10 cellular contexts compared by ENCODE assay signal in the genomic region with DNA sequence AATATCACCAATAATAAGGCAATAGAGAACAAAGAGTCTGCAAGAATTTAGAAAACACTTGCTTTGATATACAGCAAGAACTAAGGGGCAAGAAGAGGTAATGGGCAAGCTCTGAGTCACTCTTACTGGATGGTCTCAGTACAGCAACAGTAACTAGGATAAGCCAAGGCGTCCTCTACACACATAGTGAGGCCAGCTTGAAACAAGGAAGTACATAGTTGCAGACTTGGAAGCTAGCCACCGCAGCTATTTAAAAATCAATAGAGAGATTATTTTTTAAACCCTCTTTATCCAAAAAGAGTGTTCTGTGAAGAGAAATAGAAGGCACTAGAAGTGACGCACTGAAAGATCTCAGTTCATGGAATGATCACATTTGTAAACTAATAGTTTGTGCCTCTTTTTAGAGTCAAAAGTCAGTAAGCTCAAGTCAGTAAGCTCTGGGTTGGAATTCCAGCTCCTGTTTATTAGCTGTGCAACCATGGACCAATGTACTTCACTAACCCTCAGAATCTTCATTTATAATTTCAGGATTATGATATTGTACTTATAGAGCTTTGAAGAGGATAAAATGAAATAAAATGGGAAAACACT.
DNase-seq lines count a peak whose midpoint lies in the region; ATAC-seq and TF ChIP-seq lines count a peak whose summit lies in the region.
"Had no signal": no experiment of that assay in that cellular context is flagged by ENCODE, and none has a peak within 500 bp of the region (broad histone marks: within the 10 kb centered on the region; RNA-seq: fewer than 3 reads in every experiment).

No MANE protein-coding gene starts in this region.

- H3K9ac ChIP-seq in mesendoderm (ENCODE audit: low read length): no peak overlapping the region

- H3K9me3 ChIP-seq in sigmoid colon: no peaks in the 10 kb centered on the region

- H2BK15ac ChIP-seq in mesendoderm (replicated peaks; ENCODE audit: low read depth): no peak overlapping the region

- H2BK120ac ChIP-seq in mesendoderm (ENCODE audit: low read depth, low read length): no peak overlapping the region

- H2AK5ac ChIP-seq in mesendoderm (ENCODE audit: low read length): no peak overlapping the region

- no peak overlapping the region for H4K8ac ChIP-seq in mesendoderm (ENCODE audit: low read depth, low read length)

- H3K27ac ChIP-seq in sigmoid colon (peak overlapping the region in 2 of 4 donors; percentile 33 to 42), mesendoderm (ENCODE audit: low read depth, low read length) (no peak overlapping the region)

- CTCF ChIA-PET in activated CD8-positive, alpha-beta T cell treated with anti-CD3 and anti-CD28 coated beads for 36 hours (lab: Charles Lee): interaction anchor here (1.2 to 2.5 kb wide), 3 partner anchors 17 to 20 kb away, joined by 3 to 9 read pairs (median 3); no protein-coding TSS in a partner anchor

- no peak overlapping the region for H3K56ac ChIP-seq in mesendoderm (ENCODE audit: low read length)

- H3K4me3 Mint-ChIP-seq in IgD-negative memory B cell: no peak overlapping the region
- no peak overlapping the region for H3K4me3 Mint-ChIP-seq in activated CD8-positive, alpha-beta T cell treated with anti-CD3 and anti-CD28 coated beads for 36 hours
- H3K4me3 Mint-ChIP-seq: activated naive CD4-positive, alpha-beta T cell treated with anti-CD3 and anti-CD28 coated beads for 36 hours had no signal

- DNase-seq in RPMI8226 (peak; percentile 14), foreskin melanocyte (peak; percentile 49), sigmoid colon (peak; percentile 77), mesendoderm (no peak), T-helper 1 cell (no peak)
- no peak for DNase-seq in activated CD8-positive, alpha-beta T cell treated with anti-CD3 and anti-CD28 coated beads for 36 hours
- DNase-seq: activated naive CD4-positive, alpha-beta T cell treated with anti-CD3 and anti-CD28 coated beads for 36 hours; NCI-H774 had no signal

- no peaks in the 10 kb centered on the region for H3K27me3 Mint-ChIP-seq in IgD-negative memory B cell
- no peaks in the 10 kb centered on the region for H3K27me3 Mint-ChIP-seq in activated CD8-positive, alpha-beta T cell treated with anti-CD3 and anti-CD28 coated beads for 36 hours

- no peaks in the 10 kb centered on the region for H3K36me3 ChIP-seq in sigmoid colon
- no peaks in the 10 kb centered on the region for H3K36me3 ChIP-seq in mesendoderm (ENCODE audit: control insufficient read depth, insufficient read depth, low read length)

- peak overlapping the region in 2 of 3 donors; percentile 4 to 19 for H3K27ac Mint-ChIP-seq in IgD-negative memory B cell
- H3K27ac Mint-ChIP-seq in activated CD8-positive, alpha-beta T cell treated with anti-CD3 and anti-CD28 coated beads for 36 hours: no peak overlapping the region
- H3K27ac Mint-ChIP-seq: activated naive CD4-positive, alpha-beta T cell treated with anti-CD3 and anti-CD28 coated beads for 36 hours had no signal

- no peak for TF ChIP-seq CTCF in sigmoid colon (IDR thresholded peaks at IDR 0.05)
- no peak for TF ChIP-seq CTCF in activated CD8-positive, alpha-beta T cell treated with anti-CD3 and anti-CD28 coated beads for 36 hours (IDR thresholded peaks at IDR 0.05)

- POLR2A ChIA-PET in activated CD8-positive, alpha-beta T cell treated with anti-CD3 and anti-CD28 coated beads for 36 hours (lab: Charles Lee): no interaction called here

- no peak for TF ChIP-seq EP300 in sigmoid colon (IDR thresholded peaks at IDR 0.05)

- no peak overlapping the region for H2BK5ac ChIP-seq in mesendoderm (ENCODE audit: low read length)

- intact Hi-C loops in sigmoid colon (cut with DNase I): no loop called here
- intact Hi-C loops in activated CD8-positive, alpha-beta T cell treated with anti-CD3 and anti-CD28 coated beads for 36 hours (cut with micrococcal nuclease): no loop called here

- H3K4ac ChIP-seq in mesendoderm (ENCODE audit: low read depth, low read length): no peak overlapping the region

- H3K23ac ChIP-seq in mesendoderm (ENCODE audit: low read length): no peak overlapping the region

- H3K18ac ChIP-seq in mesendoderm (ENCODE audit: low read length): no peak overlapping the region

- H3K36me3 Mint-ChIP-seq in IgD-negative memory B cell: peaks cover 4% of the 10 kb centered on the region
- H3K36me3 Mint-ChIP-seq in activated CD8-positive, alpha-beta T cell treated with anti-CD3 and anti-CD28 coated beads for 36 hours (ENCODE audit: low read depth): peaks cover 12% of the 10 kb centered on the region

- no peak for ATAC-seq in activated CD8-positive, alpha-beta T cell treated with anti-CD3 and anti-CD28 coated beads for 36 hours
- ATAC-seq in HG03565 (IDR thresholded peaks at IDR 0.05; ENCODE audit: unreplicated experiment): no peak

- no peaks in the 10 kb centered on the region for H3K27me3 ChIP-seq in sigmoid colon
- no peaks in the 10 kb centered on the region for H3K27me3 ChIP-seq in mesendoderm (ENCODE audit: insufficient read depth, low read length, poor library complexity)

- peaks cover 25 to 37% (median 32%) of the 10 kb centered on the region in 3 donors for H3K4me1 Mint-ChIP-seq in IgD-negative memory B cell
- H3K4me1 Mint-ChIP-seq in activated CD8-positive, alpha-beta T cell treated with anti-CD3 and anti-CD28 coated beads for 36 hours (ENCODE audit: low read depth): peaks cover 29% of the 10 kb centered on the region

- whole genome bisulfite sequencing in sigmoid colon, 2 donors: 66 to 74% methylated on average over 3 of the region's 3 CpGs
- no CpG with 5 or more reads among the region's 3 CpGs for WGBS in mesendoderm (ENCODE audit: extremely low coverage, insufficient coverage, low lambda C conversion rate)

- no peak overlapping the region for H4K5ac ChIP-seq in mesendoderm (ENCODE audit: low read length)

- no peaks in the 10 kb centered on the region for H3K79me1 ChIP-seq in mesendoderm (ENCODE audit: low read length)

- H3K9me3 Mint-ChIP-seq in IgD-negative memory B cell: no peaks in the 10 kb centered on the region
- H3K9me3 Mint-ChIP-seq in activated CD8-positive, alpha-beta T cell treated with anti-CD3 and anti-CD28 coated beads for 36 hours: no peaks in the 10 kb centered on the region
- H3K9me3 Mint-ChIP-seq: activated naive CD4-positive, alpha-beta T cell treated with anti-CD3 and anti-CD28 coated beads for 36 hours had no signal

- H3K4me1 ChIP-seq in sigmoid colon: peaks cover 0 to 33% (median 19%) of the 10 kb centered on the region in 4 donors
- peaks cover 3% of the 10 kb centered on the region for H3K4me1 ChIP-seq in mesendoderm (ENCODE audit: control insufficient read depth, low read depth, low read length)

- no peak overlapping the region for H3K4me3 ChIP-seq in sigmoid colon
- H3K4me3 ChIP-seq in mesendoderm (ENCODE audit: low read length): no peak overlapping the region

- H3K4me2 ChIP-seq in mesendoderm (ENCODE audit: low read length): no peak overlapping the region

- H3K79me2 ChIP-seq in mesendoderm (ENCODE audit: control insufficient read depth, insufficient read depth, low read length): no peaks in the 10 kb centered on the region

- TF ChIP-seq POLR2A in sigmoid colon (IDR thresholded peaks at IDR 0.05): no peak

Comparison
In these comparisons a context has a peak if more than half of its experiments do, and no peak if none do; other contexts are left out.
1. DNase-seq: peak in RPMI8226 (single experiment), foreskin melanocyte (single experiment) and sigmoid colon (single experiment); none in mesendoderm (single experiment), activated CD8-positive, alpha-beta T cell treated with anti-CD3 and anti-CD28 coated beads for 36 hours (single experiment) and T-helper 1 cell (0 of 5).